ENCODE assay signal across 26 cellular contexts in the genomic region with DNA sequence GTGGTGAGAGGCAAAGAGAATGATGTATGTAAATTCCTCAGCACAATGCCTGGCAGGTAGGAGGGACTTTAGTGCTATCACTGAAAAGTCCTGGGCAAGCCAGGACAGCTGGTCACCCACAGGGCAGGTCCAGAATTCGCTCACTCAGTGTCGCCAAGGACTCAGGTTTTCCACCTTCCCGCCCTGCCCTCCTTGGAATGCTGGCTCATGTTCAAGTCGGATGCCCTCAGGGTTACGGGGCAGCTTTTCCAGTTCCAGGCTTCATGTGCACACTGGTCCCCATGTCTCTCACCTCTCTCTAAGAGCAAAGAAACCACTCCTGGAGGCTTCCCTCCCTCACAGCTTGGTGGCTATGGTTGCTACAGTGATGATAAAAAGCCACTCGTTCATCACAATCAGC. TPM values are rescaled to one million over a fixed set of nuclear protein-coding genes. Genes with fewer than 3 reads are reported as not detected.
A peak's percentile ranks its signal among the peaks of the same experiment; 100 is the strongest.
DNase-seq lines count a peak whose midpoint lies in the region; ATAC-seq, FAIRE-seq and TF ChIP-seq lines count a peak whose summit lies in the region.
"Had no signal": no experiment of that assay in that cellular context is flagged by ENCODE, and none has a peak within 500 bp of the region (broad histone marks: within the 10 kb centered on the region; RNA-seq: fewer than 3 reads in every experiment).

No MANE protein-coding gene starts in this region.

- H3K27ac Mint-ChIP-seq in GM23338: no peak overlapping the region
- H3K27ac Mint-ChIP-seq in osteocyte (ENCODE audit: unreplicated experiment): peak overlapping the region; percentile 61
- no peak overlapping the region for H3K27ac Mint-ChIP-seq in activated T-cell treated with anti-CD3 and anti-CD28 coated beads, Interleukin-2, amount 50 U/mL, for 24 hours
- no peak overlapping the region for H3K27ac Mint-ChIP-seq in activated CD4-positive, alpha-beta memory T cell treated with anti-CD3 and anti-CD28 coated beads, Interleukin-2, amount 10 ng/mL, durations not matched to agents 7 days and 5 days
- H3K27ac Mint-ChIP-seq: activated CD8-positive, alpha-beta memory T cell treated with anti-CD3 and anti-CD28 coated beads, Interleukin-2, amount 10 ng/mL, durations not matched to agents 7 days and 5 days; activated T-helper 1 cell treated with anti-CD3 and anti-CD28 coated beads, Interleukin-12 subunit alpha, Interleukin-12 subunit beta, Interleukin-2, Interleukin-4 antibody, amounts not matched to agents 30 ng/mL and 10 ng/mL and 1 ng/mL, durations not matched to agents 14 hours and 24 hours and 36 hours; T-helper 2 cell treated with Interferon-gamma antibody and Interleukin-4, amounts not matched to agents 5 μg/mL and 100 μg/mL, for 36 hours had no signal

- H3K4me3 ChIP-seq in GM23338: no peak overlapping the region
- H3K4me3 ChIP-seq in K562: no peak overlapping the region
- no peak overlapping the region for H3K4me3 ChIP-seq in BE2C (ENCODE audit: low read depth, low read length)
- H3K4me3 ChIP-seq: A549, cardiac muscle cell, upper lobe of left lung had no signal

- H3K27ac ChIP-seq in GM23338 (ENCODE audit: low read depth) (no peak overlapping the region), K562 (ENCODE audit: extremely low read depth, low read depth, low read length) (no peak overlapping the region)
- H3K27ac ChIP-seq: A549, cardiac muscle cell, upper lobe of left lung, VCaP had no signal

- no peak overlapping the region for H3K4me3 Mint-ChIP-seq in GM23338
- no peak overlapping the region for H3K4me3 Mint-ChIP-seq in osteocyte (ENCODE audit: unreplicated experiment)
- no peak overlapping the region for H3K4me3 Mint-ChIP-seq in activated T-cell treated with anti-CD3 and anti-CD28 coated beads, Interleukin-2, amount 50 U/mL, for 24 hours
- no peak overlapping the region for H3K4me3 Mint-ChIP-seq in activated CD4-positive, alpha-beta memory T cell treated with anti-CD3 and anti-CD28 coated beads, Interleukin-2, amount 10 ng/mL, durations not matched to agents 7 days and 5 days
- H3K4me3 Mint-ChIP-seq: activated CD8-positive, alpha-beta memory T cell treated with anti-CD3 and anti-CD28 coated beads, Interleukin-2, amount 10 ng/mL, durations not matched to agents 7 days and 5 days; activated T-helper 1 cell treated with anti-CD3 and anti-CD28 coated beads, Interleukin-12 subunit alpha, Interleukin-12 subunit beta, Interleukin-2, Interleukin-4 antibody, amounts not matched to agents 30 ng/mL and 10 ng/mL and 1 ng/mL, durations not matched to agents 14 hours and 24 hours and 36 hours; neural crest cell; T-helper 2 cell treated with Interferon-gamma antibody and Interleukin-4, amounts not matched to agents 5 μg/mL and 100 μg/mL, for 36 hours had no signal

- H3K36me3 ChIP-seq in GM23338 (ENCODE audit: insufficient read depth) (no peaks in the 10 kb centered on the region), K562 (ENCODE audit: control insufficient read depth, insufficient read depth, low read length) (no peaks in the 10 kb centered on the region), BE2C (no peaks in the 10 kb centered on the region)
- H3K36me3 ChIP-seq: cardiac muscle cell, upper lobe of left lung had no signal

- CTCF ChIA-PET in K562 (lab: Yijun Ruan, JAX; ENCODE audit: low intra/inter-chr PET ratio): no interaction called here
- CTCF ChIA-PET in activated CD4-positive, alpha-beta memory T cell treated with anti-CD3 and anti-CD28 coated beads, Interleukin-2, amount 10 ng/mL, durations not matched to agents 7 days and 5 days (lab: Charles Lee): no interaction called here

- TF ChIP-seq CTCF in GM23338 (conservative IDR thresholded peaks at IDR 0.05; ENCODE audit: low read depth in 2 of 2): no peak
- TF ChIP-seq CTCF in K562 (IDR thresholded peaks at IDR 0.05 in 2 of 3, conservative IDR thresholded peaks at IDR 0.05 in 1 of 3; ENCODE audit: insufficient read depth in 2 of 3, low read depth in 1 of 3, low read length in 3 of 3): no peak
- TF ChIP-seq CTCF in osteocyte (IDR thresholded peaks at IDR 0.05): no peak
- TF ChIP-seq CTCF in BE2C (IDR thresholded peaks at IDR 0.05; ENCODE audit: low read depth, low read length): no peak

- H3K4me2 ChIP-seq in GM23338 (no peak overlapping the region), K562 (ENCODE audit: insufficient read depth, low read length) (no peak overlapping the region)
- H3K4me2 ChIP-seq: A549 had no signal

- no peak for FAIRE-seq in K562 (lab: Jason Lieb, UNC)
- FAIRE-seq: A549 had no signal

- H4K20me1 ChIP-seq in GM23338 (replicated peaks; ENCODE audit: insufficient read depth) (no peaks in the 10 kb centered on the region), K562 (replicated peaks; ENCODE audit: control insufficient read depth, insufficient read depth, low read length) (no peaks in the 10 kb centered on the region)

- TF ChIP-seq POLR2A in K562 (conservative IDR thresholded peaks at IDR 0.05): no peak

- POLR2A ChIA-PET in K562 (lab: Yijun Ruan, JAX): no interaction called here
- POLR2A ChIA-PET in activated CD4-positive, alpha-beta memory T cell treated with anti-CD3 and anti-CD28 coated beads, Interleukin-2, amount 10 ng/mL, durations not matched to agents 7 days and 5 days (lab: Charles Lee): no interaction called here

- H3K27me3 ChIP-seq in GM23338 (ENCODE audit: insufficient read depth) (no peaks in the 10 kb centered on the region), K562 (ENCODE audit: control insufficient read depth in 2 of 2, insufficient read depth in 2 of 2, low read length in 2 of 2) (no peaks in the 10 kb centered on the region), BE2C (peaks cover 3% of the 10 kb centered on the region; the same call in 1 of the 2 replicates)
- H3K27me3 ChIP-seq: cardiac muscle cell, upper lobe of left lung had no signal

- in situ Hi-C loops in K562 (cut with MboI): loop anchor here (10.0 kb wide), 1 partner anchor 234 kb away; no protein-coding TSS in a partner anchor

- H3K36me3 Mint-ChIP-seq in GM23338 (ENCODE audit: low read depth): no peaks in the 10 kb centered on the region
- H3K36me3 Mint-ChIP-seq in osteocyte (ENCODE audit: unreplicated experiment): no peaks in the 10 kb centered on the region
- no peaks in the 10 kb centered on the region for H3K36me3 Mint-ChIP-seq in activated T-cell treated with anti-CD3 and anti-CD28 coated beads, Interleukin-2, amount 50 U/mL, for 24 hours (ENCODE audit: low read depth)
- H3K36me3 Mint-ChIP-seq in activated CD4-positive, alpha-beta memory T cell treated with anti-CD3 and anti-CD28 coated beads, Interleukin-2, amount 10 ng/mL, durations not matched to agents 7 days and 5 days (ENCODE audit: low read depth): no peaks in the 10 kb centered on the region
- H3K36me3 Mint-ChIP-seq: activated CD8-positive, alpha-beta memory T cell treated with anti-CD3 and anti-CD28 coated beads, Interleukin-2, amount 10 ng/mL, durations not matched to agents 7 days and 5 days had no signal

- H3K79me2 ChIP-seq in GM23338 (replicated peaks; ENCODE audit: insufficient read depth) (no peaks in the 10 kb centered on the region), K562 (ENCODE audit: control insufficient read depth, insufficient read depth, low read length) (no peaks in the 10 kb centered on the region)

- no peaks in the 10 kb centered on the region for H3K9me3 Mint-ChIP-seq in GM23338
- H3K9me3 Mint-ChIP-seq in osteocyte (ENCODE audit: unreplicated experiment): no peaks in the 10 kb centered on the region
- H3K9me3 Mint-ChIP-seq in activated T-cell treated with anti-CD3 and anti-CD28 coated beads, Interleukin-2, amount 50 U/mL, for 24 hours: no peaks in the 10 kb centered on the region
- H3K9me3 Mint-ChIP-seq in activated CD4-positive, alpha-beta memory T cell treated with anti-CD3 and anti-CD28 coated beads, Interleukin-2, amount 10 ng/mL, durations not matched to agents 7 days and 5 days: no peaks in the 10 kb centered on the region
- H3K9me3 Mint-ChIP-seq: activated T-helper 1 cell treated with anti-CD3 and anti-CD28 coated beads, Interleukin-12 subunit alpha, Interleukin-12 subunit beta, Interleukin-2, Interleukin-4 antibody, amounts not matched to agents 30 ng/mL and 10 ng/mL and 1 ng/mL, durations not matched to agents 14 hours and 24 hours and 36 hours; neural crest cell; T-helper 2 cell treated with Interferon-gamma antibody and Interleukin-4, amounts not matched to agents 5 μg/mL and 100 μg/mL, for 36 hours had no signal

- no peaks in the 10 kb centered on the region for H3K9me1 ChIP-seq in K562 (ENCODE audit: control insufficient read depth, insufficient read depth, low read length)

- intact Hi-C loops in K562 (cut with micrococcal nuclease): loop anchor here (5.0 to 10.0 kb wide), 2 partner anchors 327 to 454 kb away; a partner anchor contains a TSS

- H3K9me3 ChIP-seq in K562 (replicated peaks; ENCODE audit: control insufficient read depth, insufficient read depth, low read depth, low read length) (no peaks in the 10 kb centered on the region), BE2C (no peaks in the 10 kb centered on the region)
- H3K9me3 ChIP-seq: A549, upper lobe of left lung had no signal

- no peak for DNase-seq in GM23338 (ENCODE audit: low spot score)
- DNase-seq in K562 (ENCODE audit: extremely low read depth in 1 of 4, low spot score in 3 of 4): no peak
- peak; percentile 71 for DNase-seq in islet precursor cell
- DNase-seq in osteocyte (ENCODE audit: extremely low spot score, unreplicated experiment): no peak
- DNase-seq in hypothalamus (lab: John Stamatoyannopoulos, UW): no peak
- DNase-seq in BE2C: no peak
- no peak for DNase-seq in activated T-cell treated with anti-CD3 and anti-CD28 coated beads, Interleukin-2, amount 50 U/mL, for 24 hours
- DNase-seq in activated CD4-positive, alpha-beta memory T cell treated with anti-CD3 and anti-CD28 coated beads, Interleukin-2, amount 10 ng/mL, durations not matched to agents 7 days and 5 days: no peak
- DNase-seq: activated CD4-positive, alpha-beta T cell treated with anti-CD3 and anti-CD28 coated beads for 48 hours; activated CD8-positive, alpha-beta memory T cell treated with anti-CD3 and anti-CD28 coated beads, Interleukin-2, amount 10 ng/mL, durations not matched to agents 7 days and 5 days; activated naive CD4-positive, alpha-beta T cell treated with anti-CD3 and anti-CD28 coated beads, Interleukin-2, amount 50 U/mL, for 16 hours; amygdala; dermis blood vessel endothelial cell; DMS79 treated with DMSO at 0.1 percent for 48 hours; left ventricle myocardium superior; NCI-H1417 treated with DMSO at 0.1 percent for 48 hours; NCI-H446; Right ventricle myocardium superior; stimulated activated CD8-positive, alpha-beta memory T cell treated with anti-CD3 and anti-CD28 coated beads, Interleukin-4, amount 100 ng/mL, for 48 hours had no signal

- H3K9me2 ChIP-seq in GM23338 (ENCODE audit: insufficient read depth): no peaks in the 10 kb centered on the region

- H3K27me3 Mint-ChIP-seq in GM23338 (ENCODE audit: insufficient read depth, low read depth, poor library complexity) (peaks cover 4% of the 10 kb centered on the region), osteocyte (ENCODE audit: unreplicated experiment) (no peaks in the 10 kb centered on the region)
- peaks cover 4% of the 10 kb centered on the region for H3K27me3 Mint-ChIP-seq in activated T-cell treated with anti-CD3 and anti-CD28 coated beads, Interleukin-2, amount 50 U/mL, for 24 hours
- H3K27me3 Mint-ChIP-seq in activated CD4-positive, alpha-beta memory T cell treated with anti-CD3 and anti-CD28 coated beads, Interleukin-2, amount 10 ng/mL, durations not matched to agents 7 days and 5 days: peaks cover 14% of the 10 kb centered on the region

- H2AFZ ChIP-seq in GM23338 (peak overlapping the region; percentile 79), K562 (ENCODE audit: low read depth, low read length) (0 out of 2 replicates have a peak overlapping the region, but pooled peaks have one; percentile 51)

- no peak for TF ChIP-seq EP300 in K562 (IDR thresholded peaks at IDR 0.05; ENCODE audit: low read length)

- BruUV-seq in K562 (replicated peaks; lab: Mats Ljungman, UMichigan): no TSS peak

- H3K9ac ChIP-seq in K562 (ENCODE audit: insufficient read depth in 1 of 2, low read depth in 2 of 2, low read length in 2 of 2): 0 out of 4 replicates have a peak overlapping the region, but pooled peaks of 1 of the 2 experiments have one; percentile 23

- ATAC-seq in GM23338: peak; percentile 59
- ATAC-seq in K562: no peak
- ATAC-seq: A549; activated CD8-positive, alpha-beta memory T cell treated with anti-CD3 and anti-CD28 coated beads, Interleukin-2, amount 10 ng/mL, durations not matched to agents 7 days and 5 days; left ventricle myocardium superior had no signal

- H3K4me1 Mint-ChIP-seq in GM23338: peaks cover 5% of the 10 kb centered on the region; the same call in 2 of the 3 replicates
- peaks cover 29% of the 10 kb centered on the region for H3K4me1 Mint-ChIP-seq in osteocyte (ENCODE audit: unreplicated experiment)
- H3K4me1 Mint-ChIP-seq in activated T-cell treated with anti-CD3 and anti-CD28 coated beads, Interleukin-2, amount 50 U/mL, for 24 hours (ENCODE audit: low read depth): peaks cover 3% of the 10 kb centered on the region
- no peaks in the 10 kb centered on the region for H3K4me1 Mint-ChIP-seq in activated CD4-positive, alpha-beta memory T cell treated with anti-CD3 and anti-CD28 coated beads, Interleukin-2, amount 10 ng/mL, durations not matched to agents 7 days and 5 days
- H3K4me1 Mint-ChIP-seq: neural crest cell had no signal

- WGBS in K562 (ENCODE audit: insufficient coverage, low coverage, missing lambda C conversion rate): 47% methylated on average over 6 of the region's 6 CpGs

- H3K4me1 ChIP-seq in GM23338 (ENCODE audit: insufficient read depth): no peaks in the 10 kb centered on the region
- H3K4me1 ChIP-seq in K562 (replicated peaks in 1 of 2; ENCODE audit: control insufficient read depth in 2 of 2, insufficient read depth in 2 of 2, low read length in 2 of 2): peaks cover 0 to 4% of the 10 kb centered on the region in 2 experiments; a peak in 2 of 5 replicates
- no peaks in the 10 kb centered on the region for H3K4me1 ChIP-seq in BE2C
- H3K4me1 ChIP-seq: A549 had no signal

- H3F3A ChIP-seq in GM23338 (replicated peaks; ENCODE audit: low read depth): no peaks in the 10 kb centered on the region

- no peak for TF ChIP-seq RAD21 in K562 (CRISPR knock-in tag; conservative IDR thresholded peaks at IDR 0.05 in 1 of 2, IDR thresholded peaks at IDR 0.05 in 1 of 2)

RNA-seq across cellular contexts. Expression of a gene that starts 24.8 kb away (rescaled TPM):
- total RNA-seq in GM23338 (2014; rRNA removed; shearing (Covaris generic)): 16.1 and 18.5 TPM in 2 replicates
- polyA plus RNA-seq in GM23338 (2016; fragmentation: Nextera tagmentation; extraction: Ambion mirVana) (15.3 and 16.9 TPM in 2 replicates), K562 (2011; rRNA removed) (15.4 and 19.7 TPM in 2 replicates), K562 (2014; fragmentation: Illumina TruSeq; extraction: Trizol) (13.0 and 17.0 TPM in 2 replicates), K562 (2014; fragmentation: Nextera tagmentation; extraction: Ambion mirVana) (1 to 10 TPM in 1 of 2 experiments, under 1 TPM in 1; 0.59 to 1.7 TPM), K562 (2014; rRNA removed) (20.6 and 20.8 TPM in 2 replicates)
- 32.5 and 45.0 TPM in 2 replicates for total RNA-seq in K562 (2011; cell fraction: chromatin; rRNA removed; ENCODE audit: low replicate concordance)
- 25.1 and 28.0 TPM in 2 replicates for total RNA-seq in K562 (2011; cell fraction: nucleolus; rRNA removed)
- total RNA-seq in K562 (2011; cell fraction: nucleoplasm; rRNA removed): 19.5 and 24.8 TPM in 2 replicates
- total RNA-seq in K562 (2014; rRNA removed) (9.4 and 10.9 TPM in 2 replicates), K562 (2014; rRNA removed; fragmentation: Illumina TruSeq; extraction: Trizol) (9.4 and 10.4 TPM in 2 replicates), K562 (2015; rRNA removed; fragmentation: Illumina TruSeq; extraction: Trizol) (13.2 and 14.1 TPM in 2 replicates), K562 (2021) (19.3 and 20.1 TPM in 2 replicates), osteocyte (34.3 and 35.6 TPM in 2 replicates)
- polyA plus RNA-seq in K562 (2011; cell fraction: cytosol; rRNA removed): 19.3 and 25.1 TPM in 2 replicates
- polyA plus RNA-seq in K562 (2011; cell fraction: nucleus; rRNA removed): 81.8 and 101 TPM in 2 replicates
- 17.8 and 18.6 TPM in 2 replicates for polyA plus RNA-seq in K562 (2012)
- polyA minus RNA-seq in K562 (2011; rRNA and poly(A)+ RNA removed): 10.0 and 11.0 TPM in 2 replicates
- polyA minus RNA-seq in K562 (2011; cell fraction: cytosol; rRNA and poly(A)+ RNA removed): 5.3 and 8.5 TPM in 2 replicates
- polyA minus RNA-seq in K562 (2011; cell fraction: nucleus; rRNA and poly(A)+ RNA removed): 10.6 and 16.3 TPM in 2 replicates
- polyA plus RNA-seq in BE2C (2012; ENCODE audit: insufficient read depth, insufficient read length, low read depth): 46.6 TPM
- 10 to 100 TPM; 29.6 to 30.8 TPM for total RNA-seq in activated CD4-positive, alpha-beta memory T cell treated with anti-CD3 and anti-CD28 coated beads, Interleukin-2, amount 10 ng/mL, durations not matched to agents 7 days and 5 days

RNA-seq across cellular contexts. Expression of a gene that starts 29.1 kb away (rescaled TPM):
- total RNA-seq in GM23338 (2014; rRNA removed; shearing (Covaris generic)): 26.6 and 32.1 TPM in 2 replicates
- polyA plus RNA-seq in GM23338 (2016; fragmentation: Nextera tagmentation; extraction: Ambion mirVana) (11.8 and 12.3 TPM in 2 replicates), K562 (2011; rRNA removed) (4.6 and 11.8 TPM in 2 replicates), K562 (2014; fragmentation: Illumina TruSeq; extraction: Trizol) (5.4 and 7.5 TPM in 2 replicates), K562 (2014; fragmentation: Nextera tagmentation; extraction: Ambion mirVana) (under 1 TPM; 0.62 to 0.82 TPM), K562 (2014; rRNA removed) (7.1 and 9.1 TPM in 2 replicates)
- 1.3 and 3.9 TPM in 2 replicates for total RNA-seq in K562 (2011; cell fraction: chromatin; rRNA removed; ENCODE audit: low replicate concordance)
- 2.5 TPM in 2 replicates for total RNA-seq in K562 (2011; cell fraction: nucleolus; rRNA removed)
- total RNA-seq in K562 (2011; cell fraction: nucleoplasm; rRNA removed): 1.5 and 2.9 TPM in 2 replicates
- total RNA-seq in K562 (2014; rRNA removed) (9.2 and 12.4 TPM in 2 replicates), K562 (2014; rRNA removed; fragmentation: Illumina TruSeq; extraction: Trizol) (4.3 and 4.8 TPM in 2 replicates), K562 (2015; rRNA removed; fragmentation: Illumina TruSeq; extraction: Trizol) (6.7 and 7.7 TPM in 2 replicates), K562 (2021) (7.9 and 8.1 TPM in 2 replicates), osteocyte (10.0 and 11.7 TPM in 2 replicates)
- polyA plus RNA-seq in K562 (2011; cell fraction: cytosol; rRNA removed): 8.9 and 13.3 TPM in 2 replicates
- polyA plus RNA-seq in K562 (2011; cell fraction: nucleus; rRNA removed): 3.6 and 6.9 TPM in 2 replicates
- polyA plus RNA-seq in K562 (2012): 10.1 and 10.6 TPM in 2 replicates
- polyA minus RNA-seq in K562 (2011; rRNA and poly(A)+ RNA removed): 2.9 and 6.8 TPM in 2 replicates
- 2.9 and 9.6 TPM in 2 replicates for polyA minus RNA-seq in K562 (2011; cell fraction: cytosol; rRNA and poly(A)+ RNA removed)
- 1.9 and 4.2 TPM in 2 replicates for polyA minus RNA-seq in K562 (2011; cell fraction: nucleus; rRNA and poly(A)+ RNA removed)
- 0.48 TPM for polyA plus RNA-seq in BE2C (2012; ENCODE audit: insufficient read depth, insufficient read length, low read depth)
- 1 to 10 TPM; 6.9 to 7.2 TPM for total RNA-seq in activated CD4-positive, alpha-beta memory T cell treated with anti-CD3 and anti-CD28 coated beads, Interleukin-2, amount 10 ng/mL, durations not matched to agents 7 days and 5 days
